ENCODE assay signal across 8 cellular contexts in genomic region chr2:84970266-84970955, GRCh38. TPM values are rescaled to one million over a fixed set of nuclear protein-coding genes. Genes with fewer than 3 reads are reported as not detected.
A peak's percentile ranks its signal among the peaks of the same experiment; 100 is the strongest.
DNase-seq lines count a peak whose midpoint lies in the region; ATAC-seq and TF ChIP-seq lines count a peak whose summit lies in the region.

No MANE protein-coding gene starts in this region.

- peak; percentile 35 for ATAC-seq in GM21825 (IDR thresholded peaks at IDR 0.05; ENCODE audit: unreplicated experiment)
- peak; percentile 63 for ATAC-seq in left colon

- TF ChIP-seq CTCF in GM12864 (IDR thresholded peaks at IDR 0.05; ENCODE audit: low read depth, low read length, missing control alignments), result no peak

- H3K4me3 ChIP-seq in GM12864 (ENCODE audit: low read depth, low read length), result peak overlapping the region; percentile 97

- no peak for DNase-seq in GM12864 (ENCODE audit: low read depth)
- DNase-seq in Kasumi-1 (lab: John Stamatoyannopoulos, UW), result peak; percentile 62 to 65
- DNase-seq in activated CD4-positive, CD25-positive, alpha-beta regulatory T cell (lab: John Stamatoyannopoulos, UW), result peak in 3 of 4 experiments; percentile 31 to 32 (median 32)
- peak; percentile 54 for DNase-seq in central memory CD4-positive, alpha-beta T cell
- peak; percentile 61 to 79 for DNase-seq in left colon
- DNase-seq in stimulated activated CD4-positive, alpha-beta T cell treated with anti-CD3 and anti-CD28 coated beads, Interleukin-1b, Interleukin-23, amount 100 ng/mL, for 48 hours, result peak; percentile 54
- no peak for DNase-seq in NCI-H1048 (lab: John Stamatoyannopoulos, UW)

- intact Hi-C loops in left colon (cut with DNase I, micrococcal nuclease), result no loop called here

RNA-seq across cellular contexts. Expression of gene KCMF1, which starts 0.6 kb away (rescaled TPM):
- total RNA-seq in left colon, result 100 to 1,000 TPM in 1 of 2 donors, 10 to 100 TPM in 1; 67.6 to 101 TPM

Comparison
In these comparisons a context has a peak if more than half of its experiments do, and no peak if none do; other contexts are left out.
1. DNase-seq: peak in Kasumi-1 (2 of 2), activated CD4-positive, CD25-positive, alpha-beta regulatory T cell (3 of 4), central memory CD4-positive, alpha-beta T cell (single experiment), left colon (2 of 2) and stimulated activated CD4-positive, alpha-beta T cell treated with anti-CD3 and anti-CD28 coated beads, Interleukin-1b, Interleukin-23, amount 100 ng/mL, for 48 hours (single experiment); none in GM12864 (single experiment) and NCI-H1048 (single experiment).